27 cellular contexts compared by ENCODE assay signal in the genomic region with DNA sequence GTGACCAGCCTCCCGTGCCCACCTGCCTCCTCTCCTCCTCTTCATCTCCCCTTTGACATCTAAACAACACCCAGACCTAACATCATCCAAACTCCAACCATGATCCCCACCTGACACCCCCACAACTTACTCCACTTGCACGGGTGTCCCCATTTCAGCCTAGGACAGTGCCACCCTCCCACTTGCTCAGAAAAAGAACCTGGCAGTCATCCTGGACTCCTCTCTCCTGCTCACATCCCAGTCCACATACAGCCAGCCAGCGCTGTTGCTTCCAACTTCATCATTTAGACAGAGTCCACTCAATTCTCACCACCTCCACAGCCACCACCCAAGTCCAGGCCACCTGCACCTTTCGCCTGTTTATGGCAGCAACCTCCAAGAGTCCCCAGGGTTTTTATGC.
"Had no signal": no experiment of that assay in that cellular context is flagged by ENCODE, and none has a peak within 500 bp of the region (broad histone marks: within the 10 kb centered on the region; RNA-seq: fewer than 3 reads in every experiment).

No MANE protein-coding gene starts in this region.

- H3K36me3 Mint-ChIP-seq: activated naive CD4-positive, alpha-beta T cell treated with anti-CD3 and anti-CD28 coated beads, Interleukin-2, amount 10 ng/mL, durations not matched to agents 7 days and 5 days; activated naive CD4-positive, alpha-beta T cell treated with anti-CD3 and anti-CD28 coated beads, Interleukin-2, amount 50 U/mL, for 72 hours; activated naive CD8-positive, alpha-beta T cell treated with anti-CD3 and anti-CD28 coated beads, Interleukin-2, amount 10 ng/mL, durations not matched to agents 7 days and 5 days had no signal

- H3K27ac ChIP-seq: ascending aorta, brain microvascular endothelial cell, esophagus muscularis mucosa, foreskin keratinocyte, gastrocnemius medialis had no signal

- H3K4me1 ChIP-seq: foreskin keratinocyte had no signal

- H3K4me1 Mint-ChIP-seq: activated CD4-positive, alpha-beta memory T cell treated with anti-CD3 and anti-CD28 coated beads, Interleukin-2, amount 10 ng/mL, durations not matched to agents 7 days and 5 days; activated CD4-positive, alpha-beta T cell treated with anti-CD3 and anti-CD28 coated beads for 36 hours; activated CD4-positive, alpha-beta T cell treated with anti-CD3 and anti-CD28 coated beads, Interleukin-2, amount 10 ng/mL, durations not matched to agents 24 days and 14 days; activated naive CD4-positive, alpha-beta T cell treated with anti-CD3 and anti-CD28 coated beads, Interleukin-2, amount 10 ng/mL, durations not matched to agents 7 days and 5 days; activated naive CD8-positive, alpha-beta T cell treated with anti-CD3 and anti-CD28 coated beads, Interleukin-2, amount 10 ng/mL, durations not matched to agents 7 days and 5 days had no signal

- DNase-seq: activated CD4-positive, alpha-beta memory T cell treated with anti-CD3 and anti-CD28 coated beads, Interleukin-2, amount 10 ng/mL, durations not matched to agents 7 days and 5 days; activated CD4-positive, alpha-beta T cell treated with anti-CD3 and anti-CD28 coated beads for 36 hours; activated CD4-positive, alpha-beta T cell treated with anti-CD3 and anti-CD28 coated beads, Interleukin-2, amount 10 ng/mL, durations not matched to agents 24 days and 14 days; activated CD4-positive, CD25-positive, alpha-beta regulatory T cell; activated CD4-positive, CD25-positive, alpha-beta regulatory T cell treated with anti-CD3 and anti-CD28 coated beads, Interleukin-2, amount 50 U/mL, for 72 hours; activated CD8-positive, alpha-beta memory T cell treated with anti-CD3 and anti-CD28 coated beads, Interleukin-2, amount 50 U/mL, for 48 hours; activated gamma-delta T cell; activated naive CD4-positive, alpha-beta T cell; activated naive CD4-positive, alpha-beta T cell treated with anti-CD3 and anti-CD28 coated beads, Interleukin-2, amount 10 ng/mL, durations not matched to agents 7 days and 5 days; activated naive CD8-positive, alpha-beta T cell treated with anti-CD3 and anti-CD28 coated beads, Interleukin-2, amount 10 ng/mL, durations not matched to agents 7 days and 5 days; activated T-cell treated with anti-CD3 and anti-CD28 coated beads for 4 hours; activated T-cell treated with anti-CD3 and anti-CD28 coated beads, Interleukin-2, amount 50 U/mL, for 24 hours; activated T-cell treated with anti-CD3 and anti-CD28 coated beads, Interleukin-2, amount 50 U/mL, for 72 hours; brain microvascular endothelial cell; cortex of kidney; dermis blood vessel endothelial cell; effector CD4-positive, alpha-beta T cell; effector memory CD8-positive, alpha-beta T cell; foreskin keratinocyte; gastrocnemius medialis; glutamatergic neuron; T-helper 2 cell had no signal

- ATAC-seq: activated CD4-positive, alpha-beta T cell treated with anti-CD3 and anti-CD28 coated beads for 36 hours; activated naive CD4-positive, alpha-beta T cell treated with anti-CD3 and anti-CD28 coated beads, Interleukin-2, amount 50 U/mL, for 72 hours; activated T-cell treated with anti-CD3 and anti-CD28 coated beads, Interleukin-2, amount 50 U/mL, for 72 hours; effector memory CD8-positive, alpha-beta T cell; foreskin keratinocyte; gastrocnemius medialis had no signal

- H3K27ac Mint-ChIP-seq: activated CD4-positive, alpha-beta memory T cell treated with anti-CD3 and anti-CD28 coated beads, Interleukin-2, amount 10 ng/mL, durations not matched to agents 7 days and 5 days; activated CD4-positive, alpha-beta T cell treated with anti-CD3 and anti-CD28 coated beads for 36 hours; activated CD4-positive, alpha-beta T cell treated with anti-CD3 and anti-CD28 coated beads, Interleukin-2, amount 10 ng/mL, durations not matched to agents 24 days and 14 days; activated naive CD4-positive, alpha-beta T cell treated with anti-CD3 and anti-CD28 coated beads, Interleukin-2, amount 10 ng/mL, durations not matched to agents 7 days and 5 days; activated naive CD4-positive, alpha-beta T cell treated with anti-CD3 and anti-CD28 coated beads, Interleukin-2, amount 50 U/mL, for 72 hours; activated naive CD8-positive, alpha-beta T cell treated with anti-CD3 and anti-CD28 coated beads, Interleukin-2, amount 10 ng/mL, durations not matched to agents 7 days and 5 days; activated T-cell treated with anti-CD3 and anti-CD28 coated beads, Interleukin-2, amount 50 U/mL, for 24 hours; activated T-cell treated with anti-CD3 and anti-CD28 coated beads, Interleukin-2, amount 50 U/mL, for 72 hours; effector memory CD8-positive, alpha-beta T cell had no signal

- FAIRE-seq: bronchial epithelial cell, colon had no signal

- H3K4me3 ChIP-seq: ascending aorta, esophagus muscularis mucosa, gastrocnemius medialis had no signal

- H3K9me3 Mint-ChIP-seq: activated CD4-positive, alpha-beta memory T cell treated with anti-CD3 and anti-CD28 coated beads, Interleukin-2, amount 10 ng/mL, durations not matched to agents 7 days and 5 days; activated CD4-positive, alpha-beta T cell treated with anti-CD3 and anti-CD28 coated beads, Interleukin-2, amount 10 ng/mL, durations not matched to agents 24 days and 14 days; activated naive CD4-positive, alpha-beta T cell treated with anti-CD3 and anti-CD28 coated beads, Interleukin-2, amount 10 ng/mL, durations not matched to agents 7 days and 5 days had no signal

- H3K4me3 Mint-ChIP-seq: activated CD4-positive, alpha-beta memory T cell treated with anti-CD3 and anti-CD28 coated beads, Interleukin-2, amount 10 ng/mL, durations not matched to agents 7 days and 5 days; activated CD4-positive, alpha-beta T cell treated with anti-CD3 and anti-CD28 coated beads for 36 hours; activated CD4-positive, alpha-beta T cell treated with anti-CD3 and anti-CD28 coated beads, Interleukin-2, amount 10 ng/mL, durations not matched to agents 24 days and 14 days; activated naive CD4-positive, alpha-beta T cell treated with anti-CD3 and anti-CD28 coated beads, Interleukin-2, amount 10 ng/mL, durations not matched to agents 7 days and 5 days; activated naive CD8-positive, alpha-beta T cell treated with anti-CD3 and anti-CD28 coated beads, Interleukin-2, amount 10 ng/mL, durations not matched to agents 7 days and 5 days; activated T-cell treated with anti-CD3 and anti-CD28 coated beads, Interleukin-2, amount 50 U/mL, for 24 hours; activated T-cell treated with anti-CD3 and anti-CD28 coated beads, Interleukin-2, amount 50 U/mL, for 72 hours; effector memory CD8-positive, alpha-beta T cell had no signal

- H3K9me3 ChIP-seq: ascending aorta, esophagus muscularis mucosa, gastrocnemius medialis had no signal

- H3K27me3 ChIP-seq: ascending aorta, brain microvascular endothelial cell, esophagus muscularis mucosa had no signal

- H3K36me3 ChIP-seq: ascending aorta, brain microvascular endothelial cell, esophagus muscularis mucosa, gastrocnemius medialis had no signal
